Comparison of ENCODE assay signal across 25 cellular contexts in the genomic region with DNA sequence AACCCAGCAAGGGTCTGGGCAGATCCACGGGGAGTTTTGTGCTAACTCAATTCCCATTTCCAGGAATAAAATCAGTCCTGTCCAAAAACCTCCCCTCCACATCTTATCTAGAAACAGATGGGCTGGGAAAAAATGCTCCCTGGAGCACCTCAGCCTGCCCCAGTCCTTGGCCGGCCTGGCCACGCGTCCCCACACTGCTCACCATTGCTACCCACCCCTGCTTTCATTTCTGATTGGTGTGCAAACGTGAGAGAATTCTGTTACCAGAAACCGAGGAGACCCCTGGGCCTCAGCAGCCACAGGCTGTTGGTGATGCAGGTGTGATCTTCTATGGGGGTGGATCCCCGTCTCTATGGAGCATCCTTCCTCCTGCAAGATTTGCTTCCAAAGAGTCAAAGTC. TPM values are rescaled to one million over a fixed set of nuclear protein-coding genes. Genes with fewer than 3 reads are reported as not detected.
"Had no signal": no experiment of that assay in that cellular context is flagged by ENCODE, and none has a peak within 500 bp of the region (broad histone marks: within the 10 kb centered on the region; RNA-seq: fewer than 3 reads in every experiment).

No MANE protein-coding gene starts in this region.

- H3K4me3 Mint-ChIP-seq: dendritic cell treated with granulocyte-macrophage colony-stimulating factor and Interleukin-4, amounts not matched to agents 40 ng/mL and 50 ng/mL, for 4 days; endodermal cell; naive thymus-derived CD8-positive, alpha-beta T cell; nephron progenitor cell; stimulated activated naive B cell treated with anti-CD40 and anti-IgM and Interleukin-4, amounts not matched to agents 10 μg/mL and 1 μg/mL and 100 μg/mL, for 72 hours; stimulated activated naive CD8-positive, alpha-beta T cell treated with anti-CD3 and anti-CD28 coated beads, Interleukin-15, Interleukin-2, amounts not matched to agents 100 ng/mL and 50 ng/mL, for 24 hours had no signal

- H3K9me3 Mint-ChIP-seq: dendritic cell treated with granulocyte-macrophage colony-stimulating factor and Interleukin-4, amounts not matched to agents 40 ng/mL and 50 ng/mL, for 4 days; stimulated activated naive CD8-positive, alpha-beta T cell treated with anti-CD3 and anti-CD28 coated beads, Interleukin-15, Interleukin-2, amounts not matched to agents 100 ng/mL and 50 ng/mL, for 24 hours had no signal

- H3K27ac Mint-ChIP-seq: dendritic cell treated with granulocyte-macrophage colony-stimulating factor and Interleukin-4, amounts not matched to agents 40 ng/mL and 50 ng/mL, for 4 days; endodermal cell; naive thymus-derived CD8-positive, alpha-beta T cell; nephron progenitor cell; stimulated activated naive CD8-positive, alpha-beta T cell treated with anti-CD3 and anti-CD28 coated beads, Interleukin-15, Interleukin-2, amounts not matched to agents 100 ng/mL and 50 ng/mL, for 24 hours had no signal

- ATAC-seq: esophagus mucosa; gastroesophageal sphincter; heart right ventricle; left cardiac atrium; left lung; naive thymus-derived CD8-positive, alpha-beta T cell; psoas muscle; right cardiac atrium; stimulated activated naive B cell treated with anti-CD40 and anti-IgM and Interleukin-4, amounts not matched to agents 10 μg/mL and 1 μg/mL and 100 μg/mL, for 72 hours had no signal

- H3K36me3 ChIP-seq: gastroesophageal sphincter, heart right ventricle, left lung, neutrophil, spleen, suprapubic skin, transverse colon had no signal

- H3K36me3 Mint-ChIP-seq: naive thymus-derived CD8-positive, alpha-beta T cell; stimulated activated naive B cell treated with anti-CD40 and anti-IgM and Interleukin-4, amounts not matched to agents 10 μg/mL and 1 μg/mL and 100 μg/mL, for 72 hours had no signal

- H3K9me3 ChIP-seq: left lung, neutrophil, psoas muscle, spleen, suprapubic skin, transverse colon had no signal

- DNase-seq: effector CD8-positive, alpha-beta T cell; foreskin fibroblast; heart right ventricle; hippocampal formation; left cardiac atrium; left lung; mesenchymal stem cell; naive thymus-derived CD8-positive, alpha-beta T cell; nephron progenitor cell; psoas muscle; spleen; stimulated activated CD4-positive, alpha-beta T cell treated with anti-CD3 and anti-CD28 coated beads, Interleukin-4, amount 100 ng/mL, for 4 hours; stimulated activated naive B cell treated with anti-CD40 and anti-IgM and Interleukin-4, amounts not matched to agents 10 μg/mL and 1 μg/mL and 100 μg/mL, for 72 hours; transverse colon had no signal

- H3K27ac ChIP-seq: epithelial cell of prostate, gastroesophageal sphincter, heart right ventricle, left lung, neutrophil, psoas muscle, skin epidermis, spleen, suprapubic skin, transverse colon had no signal

- H3K4me1 ChIP-seq: gastroesophageal sphincter, heart right ventricle, left lung, psoas muscle, suprapubic skin, transverse colon had no signal

- H3K4me3 ChIP-seq: gastroesophageal sphincter, heart right ventricle, left lung, psoas muscle, skin epidermis, spleen, suprapubic skin, transverse colon had no signal

- H3K4me1 Mint-ChIP-seq: endodermal cell had no signal

RNA-seq across cellular contexts. Expression of a gene that starts 38.0 kb away (rescaled TPM):
- total RNA-seq: myocyte; naive thymus-derived CD8-positive, alpha-beta T cell had no signal
- polyA plus RNA-seq: naive thymus-derived CD8-positive, alpha-beta T cell had no signal
